Comparison of ENCODE assay signal across 8 cellular contexts in genomic region chr18:12308386-12309100, GRCh38. TPM values are rescaled to one million over a fixed set of nuclear protein-coding genes. Genes with fewer than 3 reads are reported as not detected.
DNase-seq lines count a peak whose midpoint lies in the region; ATAC-seq and TF ChIP-seq lines count a peak whose summit lies in the region.

No MANE protein-coding gene starts in this region.

- TF ChIP-seq CTCF in liver (IDR thresholded peaks at IDR 0.05; ENCODE audit: low read depth, low read length, missing input control) = no peak

- no peaks in the 10 kb centered on the region for H3K9me3 Mint-ChIP-seq in dendritic cell treated with granulocyte-macrophage colony-stimulating factor and Interleukin-4, amounts not matched to agents 40 ng/mL and 50 ng/mL, for 4 days
- no peaks in the 10 kb centered on the region for H3K9me3 Mint-ChIP-seq in stimulated activated naive CD8-positive, alpha-beta T cell treated with anti-CD3 and anti-CD28 coated beads, Interleukin-15, amount 100 ng/mL, for 72 hours

- no peak overlapping the region for H3K9ac ChIP-seq in liver (ENCODE audit: low read depth in 1 of 2, low read length in 2 of 2)

- H3K9me3 ChIP-seq in liver (ENCODE audit: control insufficient read depth in 4 of 4, low read length in 3 of 4) = peaks cover 0 to 4% (median 0%) of the 10 kb centered on the region in 4 donors

- peaks cover 0 to 8% (median 0%) of the 10 kb centered on the region in 4 donors for H3K27me3 ChIP-seq in liver (ENCODE audit: control insufficient read depth in 4 of 4, insufficient read depth in 4 of 4, low read length in 3 of 4)

- peak overlapping the region; percentile 77 for H3K4me3 Mint-ChIP-seq in dendritic cell treated with granulocyte-macrophage colony-stimulating factor and Interleukin-4, amounts not matched to agents 40 ng/mL and 50 ng/mL, for 4 days
- peak overlapping the region; percentile 71 to 77 for H3K4me3 Mint-ChIP-seq in stimulated activated naive CD8-positive, alpha-beta T cell treated with anti-CD3 and anti-CD28 coated beads, Interleukin-15, amount 100 ng/mL, for 72 hours

- H3K36me3 Mint-ChIP-seq in dendritic cell treated with granulocyte-macrophage colony-stimulating factor and Interleukin-4, amounts not matched to agents 40 ng/mL and 50 ng/mL, for 4 days (ENCODE audit: low read depth) = peaks cover 47% of the 10 kb centered on the region

- H3K27ac Mint-ChIP-seq in dendritic cell treated with granulocyte-macrophage colony-stimulating factor and Interleukin-4, amounts not matched to agents 40 ng/mL and 50 ng/mL, for 4 days = peak overlapping the region; percentile 91
- H3K27ac Mint-ChIP-seq in stimulated activated naive CD8-positive, alpha-beta T cell treated with anti-CD3 and anti-CD28 coated beads, Interleukin-15, amount 100 ng/mL, for 72 hours = peak overlapping the region in 1 of 2 donors; percentile 78

- intact Hi-C loops in dendritic cell treated with granulocyte-macrophage colony-stimulating factor and Interleukin-4, amounts not matched to agents 40 ng/mL and 50 ng/mL, for 4 days (cut with micrococcal nuclease) = loop anchor here (2.0 to 5.0 kb wide), 3 partner anchors 68 to 458 kb away; partner anchors contain the start of genes AFG3L2, CHMP1B and IMPA2

- ATAC-seq in GM19395 (IDR thresholded peaks at IDR 0.05; ENCODE audit: unreplicated experiment) = peak; percentile 73
- peak; percentile 65 for ATAC-seq in HG03354 (IDR thresholded peaks at IDR 0.05; ENCODE audit: poor library complexity, severe bottlenecking, unreplicated experiment)
- peak; percentile 68 for ATAC-seq in stimulated activated naive CD8-positive, alpha-beta T cell treated with anti-CD3 and anti-CD28 coated beads, Interleukin-15, amount 100 ng/mL, for 72 hours

- H3K4me1 ChIP-seq in liver (ENCODE audit: control insufficient read depth in 4 of 4, insufficient read depth in 4 of 4, low read length in 3 of 4) = peaks cover 0 to 9% (median 7%) of the 10 kb centered on the region in 4 donors

- 3% methylated on average over 81 of the region's 81 CpGs for WGBS in liver

- peak overlapping the region; percentile 75 to 79 for H3K27ac ChIP-seq in liver (ENCODE audit: low read depth in 1 of 2, low read length in 2 of 2)

- peaks cover 0 to 7% (median 2%) of the 10 kb centered on the region in 4 donors for H3K36me3 ChIP-seq in liver (ENCODE audit: control insufficient read depth in 4 of 4, insufficient read depth in 3 of 4, low read depth in 1 of 4, low read length in 3 of 4)

- TF ChIP-seq RAD21 in liver (IDR thresholded peaks at IDR 0.05) = no peak

- H3K4me3 ChIP-seq in liver (ENCODE audit: low read depth in 1 of 3, low read length in 3 of 3) = peak overlapping the region; percentile 23 to 62 (median 33)

- H3K27me3 Mint-ChIP-seq in dendritic cell treated with granulocyte-macrophage colony-stimulating factor and Interleukin-4, amounts not matched to agents 40 ng/mL and 50 ng/mL, for 4 days = peaks cover 24% of the 10 kb centered on the region
- H3K27me3 Mint-ChIP-seq in stimulated activated naive CD8-positive, alpha-beta T cell treated with anti-CD3 and anti-CD28 coated beads, Interleukin-15, amount 100 ng/mL, for 72 hours = peaks cover 50% of the 10 kb centered on the region

- DNase-seq in COLO829 (ENCODE audit: low spot score) = peak; percentile 46
- DNase-seq in SIG-M5 treated with dmso at 0.1 percent for 504 hours (lab: John Stamatoyannopoulos, UW; ENCODE audit: unreplicated experiment) = peak; percentile 76
- peak; percentile 45 to 48 for DNase-seq in stimulated activated naive CD8-positive, alpha-beta T cell treated with anti-CD3 and anti-CD28 coated beads, Interleukin-15, amount 100 ng/mL, for 72 hours
- DNase-seq in NCI-H2029 treated with DMSO at 0.1 percent for 48 hours (lab: John Stamatoyannopoulos, UW) = no peak

- peaks cover 49% of the 10 kb centered on the region for H3K4me1 Mint-ChIP-seq in dendritic cell treated with granulocyte-macrophage colony-stimulating factor and Interleukin-4, amounts not matched to agents 40 ng/mL and 50 ng/mL, for 4 days (ENCODE audit: low read depth)
- peaks cover 19% of the 10 kb centered on the region for H3K4me1 Mint-ChIP-seq in stimulated activated naive CD8-positive, alpha-beta T cell treated with anti-CD3 and anti-CD28 coated beads, Interleukin-15, amount 100 ng/mL, for 72 hours

TF ChIP-seq in liver, 16 proteins besides CTCF, POLR2A, EP300 and RAD21:
- TF ChIP-seq FOXA2 (IDR thresholded peaks at IDR 0.05) = no peak
- TF ChIP-seq JUND (IDR thresholded peaks at IDR 0.05) = peak; percentile 48 to 49
- TF ChIP-seq, protein P1, sequence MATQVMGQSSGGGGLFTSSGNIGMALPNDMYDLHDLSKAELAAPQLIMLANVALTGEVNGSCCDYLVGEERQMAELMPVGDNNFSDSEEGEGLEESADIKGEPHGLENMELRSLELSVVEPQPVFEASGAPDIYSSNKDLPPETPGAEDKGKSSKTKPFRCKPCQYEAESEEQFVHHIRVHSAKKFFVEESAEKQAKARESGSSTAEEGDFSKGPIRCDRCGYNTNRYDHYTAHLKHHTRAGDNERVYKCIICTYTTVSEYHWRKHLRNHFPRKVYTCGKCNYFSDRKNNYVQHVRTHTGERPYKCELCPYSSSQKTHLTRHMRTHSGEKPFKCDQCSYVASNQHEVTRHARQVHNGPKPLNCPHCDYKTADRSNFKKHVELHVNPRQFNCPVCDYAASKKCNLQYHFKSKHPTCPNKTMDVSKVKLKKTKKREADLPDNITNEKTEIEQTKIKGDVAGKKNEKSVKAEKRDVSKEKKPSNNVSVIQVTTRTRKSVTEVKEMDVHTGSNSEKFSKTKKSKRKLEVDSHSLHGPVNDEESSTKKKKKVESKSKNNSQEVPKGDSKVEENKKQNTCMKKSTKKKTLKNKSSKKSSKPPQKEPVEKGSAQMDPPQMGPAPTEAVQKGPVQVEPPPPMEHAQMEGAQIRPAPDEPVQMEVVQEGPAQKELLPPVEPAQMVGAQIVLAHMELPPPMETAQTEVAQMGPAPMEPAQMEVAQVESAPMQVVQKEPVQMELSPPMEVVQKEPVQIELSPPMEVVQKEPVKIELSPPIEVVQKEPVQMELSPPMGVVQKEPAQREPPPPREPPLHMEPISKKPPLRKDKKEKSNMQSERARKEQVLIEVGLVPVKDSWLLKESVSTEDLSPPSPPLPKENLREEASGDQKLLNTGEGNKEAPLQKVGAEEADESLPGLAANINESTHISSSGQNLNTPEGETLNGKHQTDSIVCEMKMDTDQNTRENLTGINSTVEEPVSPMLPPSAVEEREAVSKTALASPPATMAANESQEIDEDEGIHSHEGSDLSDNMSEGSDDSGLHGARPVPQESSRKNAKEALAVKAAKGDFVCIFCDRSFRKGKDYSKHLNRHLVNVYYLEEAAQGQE (IDR thresholded peaks at IDR 0.05) = no peak
- no peak for TF ChIP-seq FOXA1 (IDR thresholded peaks at IDR 0.05)

RNA-seq across cellular contexts. Expression of gene TUBB6, which starts 0.5 kb away (rescaled TPM):
- 100 to 1,000 TPM in 1 of 2 donors, 10 to 100 TPM in 1; 20.7 to 347 TPM for total RNA-seq in liver
- 10 to 100 TPM in 1 of 2 donors, 1 to 10 TPM in 1; 5.5 to 14.2 TPM for polyA plus RNA-seq in liver

RNA-seq across cellular contexts. Expression of gene CIDEA, which starts 54.4 kb away (rescaled TPM):
- not detected for total RNA-seq in liver
- polyA plus RNA-seq in liver = not detected
